In the genomic region with DNA sequence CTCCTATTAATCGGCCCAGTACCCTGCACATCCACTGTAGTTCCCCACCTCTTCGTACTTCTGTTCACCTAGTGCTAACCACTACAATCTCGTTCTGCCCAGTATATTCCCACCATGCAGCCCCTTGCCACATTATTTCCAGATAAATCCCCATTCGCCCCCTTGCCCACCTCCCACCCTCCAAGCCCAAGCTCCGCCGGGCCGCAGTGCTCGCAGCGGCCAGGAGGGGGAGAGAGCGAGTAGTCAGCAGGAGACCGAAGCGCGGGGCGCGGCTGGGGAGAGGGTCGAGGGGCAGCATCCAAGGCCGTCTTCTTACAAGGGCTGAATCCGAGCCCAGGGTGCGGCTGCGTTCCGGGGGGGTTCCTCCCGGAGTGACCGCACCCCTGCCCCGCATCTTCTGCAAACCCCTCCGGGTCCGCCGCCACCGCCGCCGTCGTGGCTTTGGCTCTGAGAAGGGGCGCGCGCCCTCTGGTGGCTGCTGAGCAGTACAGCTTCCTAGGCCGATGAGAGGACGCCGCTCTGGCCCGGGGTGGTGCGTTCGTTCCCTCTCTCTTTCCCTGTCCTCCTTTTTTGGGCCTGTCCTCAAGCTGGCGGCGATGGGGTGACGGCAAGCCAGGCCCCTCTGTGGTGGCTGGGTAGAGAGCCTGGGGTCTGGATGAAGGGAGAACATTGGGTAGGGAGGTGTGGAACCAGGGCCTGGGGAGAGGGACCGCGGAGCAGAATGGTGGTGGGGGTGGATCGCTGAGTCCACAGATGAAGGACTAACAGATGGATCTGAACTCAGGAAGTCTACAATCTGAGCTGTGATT, we compare ENCODE assay signal across 8 cellular contexts. TPM values are rescaled to one million over a fixed set of nuclear protein-coding genes. Genes with fewer than 3 reads are reported as not detected.
A peak's percentile ranks its signal among the peaks of the same experiment; 100 is the strongest.
DNase-seq lines count a peak whose midpoint lies in the region; ATAC-seq and TF ChIP-seq lines count a peak whose summit lies in the region.

No MANE protein-coding gene starts in this region.

- H3K27ac ChIP-seq in IMR-90 (ENCODE audit: insufficient read depth, low read length) (no peak overlapping the region; the same call in 1 of the 2 replicates), SJSA1 (0 out of 2 replicates have a peak overlapping the region, but pooled peaks have one; percentile 23), thyroid gland (no peak overlapping the region)

- 0 out of 2 replicates have a peak overlapping the region, but pooled peaks have one; percentile 71 for H4K91ac ChIP-seq in IMR-90 (ENCODE audit: insufficient read depth, low read depth, low read length)

- H3K36me3 Mint-ChIP-seq in activated naive CD4-positive, alpha-beta T cell treated with anti-CD3 and anti-CD28 coated beads, Interleukin-2, amount 50 U/mL, for 24 hours, result no peaks in the 10 kb centered on the region
- H3K36me3 Mint-ChIP-seq in glutamatergic neuron (ENCODE audit: unreplicated experiment), result no peaks in the 10 kb centered on the region
- no peaks in the 10 kb centered on the region for H3K36me3 Mint-ChIP-seq in osteocyte (ENCODE audit: unreplicated experiment)

- no peaks in the 10 kb centered on the region; the same call in 1 of the 2 replicates for H3K9me1 ChIP-seq in IMR-90 (ENCODE audit: insufficient read depth, low read length)

- H2AFZ ChIP-seq in IMR-90 (replicated peaks; ENCODE audit: low read length, poor library complexity), result peak overlapping the region; percentile 99

- no peak overlapping the region; the same call in 1 of the 2 replicates for H2BK20ac ChIP-seq in IMR-90 (ENCODE audit: low read depth, low read length)

- H3K4ac ChIP-seq in IMR-90 (ENCODE audit: low read depth, low read length), result peak overlapping the region; percentile 84

- peak overlapping the region in 1 of 2 experiments; percentile 83; a peak in 2 of 4 replicates for H4K8ac ChIP-seq in IMR-90 (ENCODE audit: low read depth in 2 of 2, low read length in 2 of 2)

- TF ChIP-seq POLR2A in IMR-90 (IDR thresholded peaks at IDR 0.05; ENCODE audit: low read depth, low read length), result no peak
- TF ChIP-seq POLR2A in thyroid gland (IDR thresholded peaks at IDR 0.05), result no peak

- POLR2A ChIA-PET in IMR-90 (lab: Charles Lee; ENCODE audit: unreplicated experiment), result no interaction called here

- peaks cover 31% of the 10 kb centered on the region for H3K27me3 ChIP-seq in IMR-90 (ENCODE audit: control insufficient read depth, insufficient read depth, low read length)
- H3K27me3 ChIP-seq in SJSA1 (replicated peaks), result no peaks in the 10 kb centered on the region
- H3K27me3 ChIP-seq in thyroid gland, result no peaks in the 10 kb centered on the region

- H4K5ac ChIP-seq in IMR-90 (ENCODE audit: low read depth, low read length), result peak overlapping the region; percentile 45; the same call in 1 of the 2 replicates

- H2AK9ac ChIP-seq in IMR-90 (replicated peaks; ENCODE audit: low read depth, low read length, poor library complexity), result peak overlapping the region; percentile 88

- H3K4me3 Mint-ChIP-seq in activated naive CD4-positive, alpha-beta T cell treated with anti-CD3 and anti-CD28 coated beads, Interleukin-2, amount 50 U/mL, for 24 hours, result peak overlapping the region; percentile 47
- peak overlapping the region; percentile 78 for H3K4me3 Mint-ChIP-seq in glutamatergic neuron (ENCODE audit: unreplicated experiment)
- H3K4me3 Mint-ChIP-seq in osteocyte (ENCODE audit: unreplicated experiment), result peak overlapping the region; percentile 68

- H3K14ac ChIP-seq in IMR-90 (replicated peaks; ENCODE audit: low read depth, low read length), result 0 out of 2 replicates have a peak overlapping the region, but pooled peaks have one; percentile 45

- ATAC-seq in GM21515 (IDR thresholded peaks at IDR 0.05; ENCODE audit: unreplicated experiment) (peak; percentile 78), IMR-90 (ENCODE audit: low read depth) (peak; percentile 94)

- H3K56ac ChIP-seq in IMR-90 (ENCODE audit: extremely low read depth, insufficient read depth, low read length), result no peak overlapping the region

- H3K4me1 Mint-ChIP-seq in activated naive CD4-positive, alpha-beta T cell treated with anti-CD3 and anti-CD28 coated beads, Interleukin-2, amount 50 U/mL, for 24 hours, result peaks cover 3% of the 10 kb centered on the region
- H3K4me1 Mint-ChIP-seq in glutamatergic neuron (ENCODE audit: low read depth, unreplicated experiment), result peaks cover 31% of the 10 kb centered on the region
- peaks cover 32% of the 10 kb centered on the region for H3K4me1 Mint-ChIP-seq in osteocyte (ENCODE audit: unreplicated experiment)

- no peak overlapping the region for H2BK15ac ChIP-seq in IMR-90 (ENCODE audit: low read depth, low read length)

- no peaks in the 10 kb centered on the region for H3K9me3 Mint-ChIP-seq in activated naive CD4-positive, alpha-beta T cell treated with anti-CD3 and anti-CD28 coated beads, Interleukin-2, amount 50 U/mL, for 24 hours
- peaks cover 8% of the 10 kb centered on the region for H3K9me3 Mint-ChIP-seq in glutamatergic neuron (ENCODE audit: unreplicated experiment)
- H3K9me3 Mint-ChIP-seq in osteocyte (ENCODE audit: unreplicated experiment), result no peaks in the 10 kb centered on the region

- H3K4me1 ChIP-seq in IMR-90 (ENCODE audit: control insufficient read depth, insufficient read depth, low read length) (no peaks in the 10 kb centered on the region), SJSA1 (replicated peaks) (peaks cover 21% of the 10 kb centered on the region), thyroid gland (peaks cover 0 to 3% of the 10 kb centered on the region in 2 donors)

- CTCF ChIA-PET in IMR-90 (lab: Yijun Ruan, JAX), result interaction anchor here (0.5 to 4.4 kb wide), 27 partner anchors 10 to 1050 kb away, joined by 3 to 59 read pairs (median 4); partner anchors contain the start of genes CXXC5 and SPATA24

- TF ChIP-seq RAD21 in IMR-90 (IDR thresholded peaks at IDR 0.05; ENCODE audit: low read length), result peak; percentile 78

- H3K27ac Mint-ChIP-seq in activated naive CD4-positive, alpha-beta T cell treated with anti-CD3 and anti-CD28 coated beads, Interleukin-2, amount 50 U/mL, for 24 hours, result no peak overlapping the region
- H3K27ac Mint-ChIP-seq in glutamatergic neuron (ENCODE audit: unreplicated experiment) (peak overlapping the region; percentile 82), osteocyte (ENCODE audit: unreplicated experiment) (peak overlapping the region; percentile 82)

- H2AK5ac ChIP-seq in IMR-90 (ENCODE audit: low read depth, low read length), result no peak overlapping the region

- in situ Hi-C loops in IMR-90 (cut with MboI; ENCODE audit: low sequenced_read_pairs), result loop anchor here (10.0 kb wide), 1 partner anchor 341 kb away; no protein-coding TSS in a partner anchor

- DNase-seq in DMS 273 treated with DMSO at 0.1 percent for 48 hours (lab: John Stamatoyannopoulos, UW) (peak; percentile 64), IMR-90 (peak; percentile 57), SJSA1 (ENCODE audit: low read depth in 1 of 2, low spot score in 2 of 2) (peak; percentile 87 to 97), glutamatergic neuron (peak; percentile 88), osteocyte (ENCODE audit: extremely low spot score, unreplicated experiment) (peak; percentile 95), thyroid gland (peak; percentile 68 to 77)

- 20% methylated on average over 18 of the region's 46 CpGs; no CpG with 5 or more reads in 1 of the 2 experiments for WGBS in IMR-90 (ENCODE audit: extremely low coverage in 2 of 2, insufficient read length in 1 of 2), 2 experiments
- 16 to 22% methylated on average over 23 to 24 of the region's 46 CpGs for WGBS in thyroid gland, 2 donors

- no peak overlapping the region for H3K23ac ChIP-seq in IMR-90 (ENCODE audit: low read depth, low read length)

- H3K79me1 ChIP-seq in IMR-90 (ENCODE audit: low read depth in 1 of 2, low read length in 2 of 2), result no peaks in the 10 kb centered on the region

- no peak overlapping the region for H3K9ac ChIP-seq in IMR-90 (ENCODE audit: low read depth, low read length)

- peaks cover 16% of the 10 kb centered on the region for H3K27me3 Mint-ChIP-seq in activated naive CD4-positive, alpha-beta T cell treated with anti-CD3 and anti-CD28 coated beads, Interleukin-2, amount 50 U/mL, for 24 hours
- H3K27me3 Mint-ChIP-seq in glutamatergic neuron (ENCODE audit: unreplicated experiment) (peaks cover 13% of the 10 kb centered on the region), osteocyte (ENCODE audit: unreplicated experiment) (no peaks in the 10 kb centered on the region)

- peak overlapping the region; percentile 82 for H2BK120ac ChIP-seq in IMR-90 (ENCODE audit: low read depth, low read length)

- H3K4me2 ChIP-seq in IMR-90 (ENCODE audit: low read depth, low read length), result peak overlapping the region; percentile 69

- no peaks in the 10 kb centered on the region for H4K20me1 ChIP-seq in IMR-90 (ENCODE audit: insufficient read depth, low read length)

- no peak overlapping the region for H3K18ac ChIP-seq in IMR-90 (ENCODE audit: low read depth, low read length)

- intact Hi-C loops in IMR-90 (cut with micrococcal nuclease) (loop anchor here (1.0 to 5.0 kb wide), 4 partner anchors 73 to 343 kb away; partner anchors contain the start of gene CXXC5), thyroid gland (cut with DNase I) (loop anchor here (2.0 to 10.0 kb wide), 3 partner anchors 81 to 341 kb away; no protein-coding TSS in a partner anchor)

- no peak overlapping the region for H2BK5ac ChIP-seq in IMR-90 (ENCODE audit: low read depth, low read length, poor library complexity, severe bottlenecking)

- no TSS peak for BruUV-seq in IMR-90 (replicated peaks; lab: Mats Ljungman, UMichigan)

- H3K36me3 ChIP-seq in IMR-90 (ENCODE audit: control insufficient read depth, insufficient read depth, low read length) (no peaks in the 10 kb centered on the region), SJSA1 (no peaks in the 10 kb centered on the region), thyroid gland (no peaks in the 10 kb centered on the region)

- dilution Hi-C loops in IMR-90 (cut with HindIII; ENCODE audit: low sequenced_read_pairs, unreplicated experiment), result loop anchor here (25.0 kb wide), 1 partner anchor 128 kb away; the partner anchor contains the start of gene CXXC5

- H3K4me3 ChIP-seq in IMR-90 (ENCODE audit: insufficient read depth, low read depth, low read length) (peak overlapping the region; percentile 59), SJSA1 (peak overlapping the region; percentile 47), thyroid gland (replicated peaks in 1 of 3) (peak overlapping the region in 1 of 3 donors; percentile 28)

- TF ChIP-seq CTCF in IMR-90 (conservative IDR thresholded peaks at IDR 0.05; ENCODE audit: low read depth, low read length) (peak; percentile 61), glutamatergic neuron (IDR thresholded peaks at IDR 0.05; ENCODE audit: partially characterized antibody, unreplicated experiment) (peak; percentile 99), osteocyte (IDR thresholded peaks at IDR 0.05) (peak; percentile 98), thyroid gland (IDR thresholded peaks at IDR 0.05) (peak; percentile 94 to 100 (median 98))

- H3K9me3 ChIP-seq in IMR-90 (ENCODE audit: control insufficient read depth, insufficient read depth, low read length) (no peaks in the 10 kb centered on the region), SJSA1 (replicated peaks) (no peaks in the 10 kb centered on the region), thyroid gland (no peaks in the 10 kb centered on the region)

RNA-seq across cellular contexts. Expression of gene PSD2, which starts 30.0 kb away (rescaled TPM):
- total RNA-seq in IMR-90 (2012; rRNA removed) (not detected in 2 replicates), glutamatergic neuron (ENCODE audit: unreplicated experiment) (2.3 TPM), osteocyte (0.57 and 0.62 TPM in 2 replicates), thyroid gland (under 1 TPM in 3 of 4 donors, not detected in 1; 0.11 to 0.67 (median 0.13) TPM)
- polyA plus RNA-seq in IMR-90 (2012; rRNA removed), result 0.03 and 0.05 TPM in 2 replicates
- 0.03 and 0.06 TPM in 2 replicates for polyA plus RNA-seq in IMR-90 (2012; cell fraction: cytosol; rRNA removed)
- polyA plus RNA-seq in IMR-90 (2012; cell fraction: nucleus; rRNA removed; ENCODE audit: low replicate concordance), result 0.11 and 0.16 TPM in 2 replicates
- 0.03 and 0.28 TPM in 2 replicates for total RNA-seq in SJSA1 (2014; rRNA removed; shearing (Covaris generic))
